ENCODE assay signal across 7 cellular contexts in genomic region chr21:33924766-33925100, GRCh38. TPM values are rescaled to one million over a fixed set of nuclear protein-coding genes. Genes with fewer than 3 reads are reported as not detected.
DNase-seq lines count a peak whose midpoint lies in the region; ATAC-seq, FAIRE-seq and TF ChIP-seq lines count a peak whose summit lies in the region.

No MANE protein-coding gene starts in this region.

- intact Hi-C loops in CD8-positive, alpha-beta T cell (cut with DNase I, micrococcal nuclease), result loop anchor here (1.0 to 5.0 kb wide), 11 partner anchors 22 to 708 kb away; partner anchors contain the start of genes MRPS6 (in 2 of the 2) and SLC5A3 (in 2 of the 2)

- no peak for TF ChIP-seq CTCF in CD8-positive, alpha-beta T cell (IDR thresholded peaks at IDR 0.05)
- TF ChIP-seq CTCF in KMS-11 (conservative IDR thresholded peaks at IDR 0.05; ENCODE audit: low read depth, low read length) (no peak), brain (conservative IDR thresholded peaks at IDR 0.05) (no peak), neural progenitor cell (IDR thresholded peaks at IDR 0.05) (no peak)

- H3K4me3 Mint-ChIP-seq in CD8-positive, alpha-beta T cell, result peak overlapping the region; percentile 5
- H3K4me3 Mint-ChIP-seq in brain, result no peak overlapping the region
- peak overlapping the region; percentile 5 for H3K4me3 Mint-ChIP-seq in neural progenitor cell

- H3K4me1 Mint-ChIP-seq in CD8-positive, alpha-beta T cell (ENCODE audit: low read depth), result peaks cover 11% of the 10 kb centered on the region
- H3K4me1 Mint-ChIP-seq in brain, result peaks cover 18% of the 10 kb centered on the region
- H3K4me1 Mint-ChIP-seq in neural progenitor cell, result peaks cover 9% of the 10 kb centered on the region

- H3K9me3 ChIP-seq in CD8-positive, alpha-beta T cell (ENCODE audit: low read length), result no peaks in the 10 kb centered on the region
- no peaks in the 10 kb centered on the region for H3K9me3 ChIP-seq in neural progenitor cell (ENCODE audit: low read depth)

- H3K9ac ChIP-seq in KMS-11 (no peak overlapping the region), neural progenitor cell (no peak overlapping the region)

- DNase-seq in CD8-positive, alpha-beta T cell, result peak in 1 of 7 experiments; percentile 11
- DNase-seq in neural progenitor cell (ENCODE audit: low spot score), result no peak
- DNase-seq in HTR-8/SVneo (ENCODE audit: insufficient read length, low spot score), result no peak

- no peaks in the 10 kb centered on the region for H3K27me3 ChIP-seq in CD8-positive, alpha-beta T cell (ENCODE audit: insufficient read depth, low read length)
- H3K27me3 ChIP-seq in KMS-11 (ENCODE audit: insufficient read depth, low read depth) (no peaks in the 10 kb centered on the region), neural progenitor cell (no peaks in the 10 kb centered on the region)

- H3K27ac ChIP-seq in CD8-positive, alpha-beta T cell (ENCODE audit: low read depth, low read length), result no peak overlapping the region
- no peak overlapping the region for H3K27ac ChIP-seq in KMS-11
- H3K27ac ChIP-seq in neural progenitor cell, result no peak overlapping the region

- H3K79me2 ChIP-seq in KMS-11 (ENCODE audit: insufficient read depth, low read depth), result no peaks in the 10 kb centered on the region
- no peaks in the 10 kb centered on the region for H3K79me2 ChIP-seq in neural progenitor cell (ENCODE audit: low read depth)

- H3F3A ChIP-seq in neural progenitor cell (ENCODE audit: low read depth), result no peaks in the 10 kb centered on the region

- H3K9me3 Mint-ChIP-seq in CD8-positive, alpha-beta T cell, result no peaks in the 10 kb centered on the region
- H3K9me3 Mint-ChIP-seq in brain, result no peaks in the 10 kb centered on the region
- peaks cover 6% of the 10 kb centered on the region for H3K9me3 Mint-ChIP-seq in neural progenitor cell

- ATAC-seq in CD8-positive, alpha-beta T cell, result no peak
- ATAC-seq in HG02938 (IDR thresholded peaks at IDR 0.05; ENCODE audit: unreplicated experiment), result no peak
- no peak for ATAC-seq in HG03139 (IDR thresholded peaks at IDR 0.05; ENCODE audit: unreplicated experiment)

- POLR2A ChIA-PET in CD8-positive, alpha-beta T cell (lab: Charles Lee), result interaction anchor here (0.7 to 2.6 kb wide), 8 partner anchors 8 to 423 kb away, joined by 3 to 38 read pairs (median 8); partner anchors contain the start of genes MRPS6 and SLC5A3

- peaks cover 11% of the 10 kb centered on the region for H3K4me1 ChIP-seq in CD8-positive, alpha-beta T cell (ENCODE audit: insufficient read depth, low read length)
- H3K4me1 ChIP-seq in KMS-11 (ENCODE audit: low read depth, poor library complexity, severe bottlenecking) (no peaks in the 10 kb centered on the region), neural progenitor cell (no peaks in the 10 kb centered on the region)

- H4K20me1 ChIP-seq in KMS-11 (ENCODE audit: insufficient read depth) (no peaks in the 10 kb centered on the region), neural progenitor cell (ENCODE audit: low read depth) (no peaks in the 10 kb centered on the region)

- H3K4me2 ChIP-seq in KMS-11 (no peak overlapping the region), neural progenitor cell (no peak overlapping the region)

- peaks cover 2% of the 10 kb centered on the region for H3K36me3 Mint-ChIP-seq in CD8-positive, alpha-beta T cell
- H3K36me3 Mint-ChIP-seq in brain, result no peaks in the 10 kb centered on the region
- H3K36me3 Mint-ChIP-seq in neural progenitor cell, result no peaks in the 10 kb centered on the region

- CTCF ChIA-PET in CD8-positive, alpha-beta T cell (lab: Charles Lee), result interaction anchor here (0.7 to 4.3 kb wide), 73 partner anchors 8 to 707 kb away, joined by 3 to 256 read pairs (median 6); partner anchors contain the start of genes ATP5PO, KCNE2, MRPS6 and SLC5A3

- H3K27ac Mint-ChIP-seq in CD8-positive, alpha-beta T cell, result peak overlapping the region; percentile 77
- peak overlapping the region in 3 of 5 experiments; percentile 57 to 95 (median 61) for H3K27ac Mint-ChIP-seq in brain
- peak overlapping the region; percentile 30 for H3K27ac Mint-ChIP-seq in neural progenitor cell

- no peaks in the 10 kb centered on the region for H3K27me3 Mint-ChIP-seq in CD8-positive, alpha-beta T cell (ENCODE audit: low read depth)
- no peaks in the 10 kb centered on the region for H3K27me3 Mint-ChIP-seq in brain
- H3K27me3 Mint-ChIP-seq in neural progenitor cell (ENCODE audit: insufficient read depth, low read depth), result peaks cover 2% of the 10 kb centered on the region

- no peak for FAIRE-seq in HTR-8/SVneo (lab: Jason Lieb, UNC)

- no peaks in the 10 kb centered on the region for H3K36me3 ChIP-seq in CD8-positive, alpha-beta T cell (ENCODE audit: insufficient read depth, low read length)
- no peaks in the 10 kb centered on the region for H3K36me3 ChIP-seq in KMS-11 (ENCODE audit: insufficient read depth)
- no peaks in the 10 kb centered on the region for H3K36me3 ChIP-seq in neural progenitor cell

- H2AFZ ChIP-seq in KMS-11 (ENCODE audit: low read depth) (peak overlapping the region; percentile 39; the same call in 1 of the 2 replicates), neural progenitor cell (replicated peaks) (no peak overlapping the region)

- no peak overlapping the region for H3K4me3 ChIP-seq in CD8-positive, alpha-beta T cell (ENCODE audit: low read depth, low read length)
- no peak overlapping the region for H3K4me3 ChIP-seq in KMS-11 (IDR thresholded peaks at IDR 0.05; ENCODE audit: insufficient read depth, low read depth, low read length)
- H3K4me3 ChIP-seq in neural progenitor cell, result no peak overlapping the region

RNA-seq across cellular contexts. Expression of gene ATP5PO, which starts 9.1 kb away (rescaled TPM):
- 100 to 1,000 TPM; 129 to 143 TPM for total RNA-seq in CD8-positive, alpha-beta T cell
- polyA plus RNA-seq in brain (ENCODE audit: insufficient read depth, low read depth, low replicate concordance), result 340 TPM
- total RNA-seq in neural progenitor cell (ENCODE audit: low replicate concordance), result 271 and 309 TPM in 2 replicates

Comparison
In these comparisons a context has a peak if more than half of its experiments do, and no peak if none do; other contexts are left out.
1. H3K4me3 Mint-ChIP-seq: peak in CD8-positive, alpha-beta T cell (single experiment) and neural progenitor cell (single experiment); none in brain (0 of 5).
2. Peak in every context shown above with its lines, with median percentiles within 50 percentile points of each other: H3K27ac Mint-ChIP-seq.